ENCODE assay signal across 1 cellular context in the genomic region with DNA sequence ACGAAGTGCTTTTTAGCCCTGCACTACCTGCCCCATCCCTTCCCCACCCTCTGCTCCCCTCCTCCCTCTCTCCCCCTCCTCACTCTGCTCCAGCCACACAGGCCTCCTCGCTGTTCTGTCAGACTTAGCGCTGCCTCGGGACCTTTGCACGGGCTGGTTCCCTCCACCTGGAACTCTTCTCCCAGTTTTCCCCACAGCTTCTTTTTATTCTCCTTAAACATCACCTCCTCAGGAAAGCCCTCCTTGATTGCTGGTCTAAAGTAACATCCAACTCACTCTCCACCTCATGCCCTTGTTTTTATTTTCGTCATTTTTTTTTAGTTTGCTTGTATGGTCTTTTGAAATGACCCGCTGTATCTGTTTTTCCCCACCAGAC.
TF ChIP-seq lines count a peak whose summit lies in the region.

No MANE protein-coding gene starts in this region.

TF ChIP-seq in neural cell, 6 proteins besides CTCF, POLR2A, EP300 and RAD21:
- TF ChIP-seq, protein P1, sequence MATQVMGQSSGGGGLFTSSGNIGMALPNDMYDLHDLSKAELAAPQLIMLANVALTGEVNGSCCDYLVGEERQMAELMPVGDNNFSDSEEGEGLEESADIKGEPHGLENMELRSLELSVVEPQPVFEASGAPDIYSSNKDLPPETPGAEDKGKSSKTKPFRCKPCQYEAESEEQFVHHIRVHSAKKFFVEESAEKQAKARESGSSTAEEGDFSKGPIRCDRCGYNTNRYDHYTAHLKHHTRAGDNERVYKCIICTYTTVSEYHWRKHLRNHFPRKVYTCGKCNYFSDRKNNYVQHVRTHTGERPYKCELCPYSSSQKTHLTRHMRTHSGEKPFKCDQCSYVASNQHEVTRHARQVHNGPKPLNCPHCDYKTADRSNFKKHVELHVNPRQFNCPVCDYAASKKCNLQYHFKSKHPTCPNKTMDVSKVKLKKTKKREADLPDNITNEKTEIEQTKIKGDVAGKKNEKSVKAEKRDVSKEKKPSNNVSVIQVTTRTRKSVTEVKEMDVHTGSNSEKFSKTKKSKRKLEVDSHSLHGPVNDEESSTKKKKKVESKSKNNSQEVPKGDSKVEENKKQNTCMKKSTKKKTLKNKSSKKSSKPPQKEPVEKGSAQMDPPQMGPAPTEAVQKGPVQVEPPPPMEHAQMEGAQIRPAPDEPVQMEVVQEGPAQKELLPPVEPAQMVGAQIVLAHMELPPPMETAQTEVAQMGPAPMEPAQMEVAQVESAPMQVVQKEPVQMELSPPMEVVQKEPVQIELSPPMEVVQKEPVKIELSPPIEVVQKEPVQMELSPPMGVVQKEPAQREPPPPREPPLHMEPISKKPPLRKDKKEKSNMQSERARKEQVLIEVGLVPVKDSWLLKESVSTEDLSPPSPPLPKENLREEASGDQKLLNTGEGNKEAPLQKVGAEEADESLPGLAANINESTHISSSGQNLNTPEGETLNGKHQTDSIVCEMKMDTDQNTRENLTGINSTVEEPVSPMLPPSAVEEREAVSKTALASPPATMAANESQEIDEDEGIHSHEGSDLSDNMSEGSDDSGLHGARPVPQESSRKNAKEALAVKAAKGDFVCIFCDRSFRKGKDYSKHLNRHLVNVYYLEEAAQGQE (IDR thresholded peaks at IDR 0.05; ENCODE audit: borderline replicate concordance), result no peak
